Comparison of ENCODE assay signal across 17 cellular contexts in genomic region chr18:2964349-2965010, GRCh38. TPM values are rescaled to one million over a fixed set of nuclear protein-coding genes. Genes with fewer than 3 reads are reported as not detected.
DNase-seq lines count a peak whose midpoint lies in the region; TF ChIP-seq lines count a peak whose summit lies in the region.
"Had no signal": no experiment of that assay in that cellular context is flagged by ENCODE, and none has a peak within 500 bp of the region (broad histone marks: within the 10 kb centered on the region; RNA-seq: fewer than 3 reads in every experiment).

No MANE protein-coding gene starts in this region.

- H3K9me3 ChIP-seq in left ventricle myocardium inferior (replicated peaks): no peaks in the 10 kb centered on the region
- H3K9me3 ChIP-seq: HAP-1, thoracic aorta had no signal

- intact Hi-C loops in posterior cingulate gyrus (cut with DNase I) (no loop called here), left ventricle myocardium inferior (cut with micrococcal nuclease) (no loop called here)

- no peaks in the 10 kb centered on the region for H3K27me3 ChIP-seq in left ventricle myocardium inferior (ENCODE audit: low read depth)

- H3K27ac ChIP-seq in left ventricle myocardium inferior (replicated peaks): no peak overlapping the region
- H3K27ac ChIP-seq: 22Rv1, thoracic aorta had no signal

- no peaks in the 10 kb centered on the region for H3K9me3 Mint-ChIP-seq in T-helper 1 cell treated with Interleukin-12 subunit alpha and Interleukin-12 subunit beta and Interleukin-4 antibody, amounts not matched to agents 30 μg/mL and 1 μg/mL, for 36 hours
- H3K9me3 Mint-ChIP-seq in IgD-negative memory B cell (no peaks in the 10 kb centered on the region), osteocyte (ENCODE audit: unreplicated experiment) (no peaks in the 10 kb centered on the region)
- H3K9me3 Mint-ChIP-seq in activated naive CD8-positive, alpha-beta T cell treated with anti-CD3 and anti-CD28 coated beads for 36 hours: no peaks in the 10 kb centered on the region
- H3K9me3 Mint-ChIP-seq: endodermal cell had no signal

- no peaks in the 10 kb centered on the region for H3K27me3 Mint-ChIP-seq in T-helper 1 cell treated with Interleukin-12 subunit alpha and Interleukin-12 subunit beta and Interleukin-4 antibody, amounts not matched to agents 30 μg/mL and 1 μg/mL, for 36 hours (ENCODE audit: low read depth)
- no peaks in the 10 kb centered on the region for H3K27me3 Mint-ChIP-seq in IgD-negative memory B cell
- H3K27me3 Mint-ChIP-seq in activated naive CD8-positive, alpha-beta T cell treated with anti-CD3 and anti-CD28 coated beads for 36 hours: no peaks in the 10 kb centered on the region
- no peaks in the 10 kb centered on the region for H3K27me3 Mint-ChIP-seq in osteocyte (ENCODE audit: unreplicated experiment)

- peak overlapping the region; percentile 87 for H3K27ac Mint-ChIP-seq in T-helper 1 cell treated with Interleukin-12 subunit alpha and Interleukin-12 subunit beta and Interleukin-4 antibody, amounts not matched to agents 30 μg/mL and 1 μg/mL, for 36 hours
- H3K27ac Mint-ChIP-seq in IgD-negative memory B cell: peak overlapping the region; percentile 53 to 70 (median 62)
- peak overlapping the region; percentile 99 for H3K27ac Mint-ChIP-seq in activated naive CD8-positive, alpha-beta T cell treated with anti-CD3 and anti-CD28 coated beads for 36 hours
- H3K27ac Mint-ChIP-seq in osteocyte (ENCODE audit: unreplicated experiment): peak overlapping the region; percentile 5
- H3K27ac Mint-ChIP-seq: endodermal cell had no signal

- peaks cover 61% of the 10 kb centered on the region for H3K4me1 ChIP-seq in left ventricle myocardium inferior

- peak overlapping the region; percentile 16 for H3K4me3 Mint-ChIP-seq in T-helper 1 cell treated with Interleukin-12 subunit alpha and Interleukin-12 subunit beta and Interleukin-4 antibody, amounts not matched to agents 30 μg/mL and 1 μg/mL, for 36 hours
- H3K4me3 Mint-ChIP-seq in IgD-negative memory B cell: peak overlapping the region in 1 of 4 donors; percentile 61
- H3K4me3 Mint-ChIP-seq in activated naive CD8-positive, alpha-beta T cell treated with anti-CD3 and anti-CD28 coated beads for 36 hours: peak overlapping the region; percentile 54
- H3K4me3 Mint-ChIP-seq in osteocyte (ENCODE audit: unreplicated experiment): no peak overlapping the region
- H3K4me3 Mint-ChIP-seq: endodermal cell had no signal

- TF ChIP-seq CTCF in osteocyte (IDR thresholded peaks at IDR 0.05) (no peak), left ventricle myocardium inferior (IDR thresholded peaks at IDR 0.05; ENCODE audit: borderline replicate concordance) (no peak)

- no peaks in the 10 kb centered on the region for H3K36me3 ChIP-seq in left ventricle myocardium inferior
- H3K36me3 ChIP-seq: HAP-1, thoracic aorta had no signal

- peaks cover 16% of the 10 kb centered on the region for H3K36me3 Mint-ChIP-seq in T-helper 1 cell treated with Interleukin-12 subunit alpha and Interleukin-12 subunit beta and Interleukin-4 antibody, amounts not matched to agents 30 μg/mL and 1 μg/mL, for 36 hours (ENCODE audit: low read depth)
- H3K36me3 Mint-ChIP-seq in IgD-negative memory B cell (no peaks in the 10 kb centered on the region), osteocyte (ENCODE audit: unreplicated experiment) (peaks cover 2% of the 10 kb centered on the region)
- H3K36me3 Mint-ChIP-seq in activated naive CD8-positive, alpha-beta T cell treated with anti-CD3 and anti-CD28 coated beads for 36 hours: peaks cover 66% of the 10 kb centered on the region

- H3K4me1 Mint-ChIP-seq in T-helper 1 cell treated with Interleukin-12 subunit alpha and Interleukin-12 subunit beta and Interleukin-4 antibody, amounts not matched to agents 30 μg/mL and 1 μg/mL, for 36 hours (ENCODE audit: low read depth): peaks cover 74% of the 10 kb centered on the region
- peaks cover 64 to 73% (median 65%) of the 10 kb centered on the region in 3 donors for H3K4me1 Mint-ChIP-seq in IgD-negative memory B cell
- H3K4me1 Mint-ChIP-seq in activated naive CD8-positive, alpha-beta T cell treated with anti-CD3 and anti-CD28 coated beads for 36 hours: peaks cover 89% of the 10 kb centered on the region
- peaks cover 48% of the 10 kb centered on the region for H3K4me1 Mint-ChIP-seq in osteocyte (ENCODE audit: unreplicated experiment)

- DNase-seq in T-helper 1 cell (no peak), osteocyte (ENCODE audit: extremely low spot score, unreplicated experiment) (no peak), posterior cingulate gyrus (no peak), cerebellar cortex (ENCODE audit: low spot score) (no peak), left ventricle myocardium inferior (no peak)
- no peak for DNase-seq in activated naive CD8-positive, alpha-beta T cell treated with anti-CD3 and anti-CD28 coated beads for 36 hours
- DNase-seq: endodermal cell, left ventricle myocardium superior, MM.1S, NCI-H2029 treated with DMSO at 0.1 percent for 48 hours, NCI-H524, OCI-M1 had no signal

- no peak overlapping the region for H3K4me3 ChIP-seq in left ventricle myocardium inferior
- H3K4me3 ChIP-seq: HAP-1, thoracic aorta had no signal

RNA-seq across cellular contexts. Expression of gene LPIN2, which starts 48.5 kb away (rescaled TPM):
- 8.8 TPM for polyA plus RNA-seq in IgD-negative memory B cell
- 10 to 100 TPM; 56.1 to 61.5 TPM for total RNA-seq in activated naive CD8-positive, alpha-beta T cell treated with anti-CD3 and anti-CD28 coated beads for 36 hours
- total RNA-seq in osteocyte (34.8 and 36.9 TPM in 2 replicates), left ventricle myocardium inferior (8.2 TPM)

Comparison
In these comparisons a context has a peak if more than half of its experiments do, and no peak if none do; other contexts are left out.
1. H3K27ac Mint-ChIP-seq: peak in every context shown above with its lines; median percentile 99 in activated naive CD8-positive, alpha-beta T cell treated with anti-CD3 and anti-CD28 coated beads for 36 hours; 87 in T-helper 1 cell treated with Interleukin-12 subunit alpha and Interleukin-12 subunit beta and Interleukin-4 antibody, amounts not matched to agents 30 μg/mL and 1 μg/mL, for 36 hours; 62 in IgD-negative memory B cell; 5 in osteocyte.